18 cellular contexts compared by ENCODE assay signal in the genomic region with DNA sequence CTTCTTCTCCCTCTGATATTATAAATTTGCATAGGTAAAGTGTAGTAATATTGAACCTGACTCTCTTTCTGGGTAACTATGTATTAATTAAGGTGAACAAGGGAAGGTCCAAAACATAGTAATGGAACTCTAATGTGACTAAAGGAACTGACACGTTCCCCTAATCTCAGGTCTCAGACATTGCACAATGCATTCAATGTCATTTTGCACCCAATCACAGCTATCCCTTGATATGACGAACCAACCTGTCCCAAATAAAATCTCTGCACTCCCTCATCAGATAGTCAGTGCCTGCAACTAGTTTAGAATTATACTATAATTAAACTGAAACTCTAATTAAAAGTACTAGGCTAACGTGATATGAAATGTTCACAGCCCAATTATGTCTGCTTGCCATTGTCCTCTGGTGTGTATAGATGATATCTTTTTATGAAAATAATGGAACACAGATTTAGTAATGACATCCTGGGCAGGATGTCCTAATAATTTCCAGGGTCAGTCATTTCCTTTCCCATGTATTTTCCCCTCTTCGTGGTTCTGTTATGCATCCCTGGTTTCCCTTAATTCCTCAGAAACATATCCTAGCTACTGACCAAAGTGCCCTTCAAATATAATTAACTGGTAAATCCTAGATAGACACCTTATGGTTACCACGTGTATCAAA.
"Had no signal": no experiment of that assay in that cellular context is flagged by ENCODE, and none has a peak within 500 bp of the region (broad histone marks: within the 10 kb centered on the region; RNA-seq: fewer than 3 reads in every experiment).

No MANE protein-coding gene starts in this region.

- H3K27me3 Mint-ChIP-seq: central memory CD8-positive, alpha-beta T cell had no signal

- H3K9me3 Mint-ChIP-seq: central memory CD8-positive, alpha-beta T cell; naive thymus-derived CD4-positive, alpha-beta T cell had no signal

- H3K4me3 ChIP-seq: body of pancreas, lung, ovary, sigmoid colon, stomach, thoracic aorta, upper lobe of right lung had no signal

- H3K27me3 ChIP-seq: body of pancreas, ovary, sigmoid colon, stomach, upper lobe of right lung had no signal

- H3K4me1 Mint-ChIP-seq: activated CD4-positive, alpha-beta T cell treated with anti-CD3 and anti-CD28 coated beads, Interleukin-2, amount 10 ng/mL, durations not matched to agents 24 days and 14 days; central memory CD8-positive, alpha-beta T cell had no signal

- H3K4me3 Mint-ChIP-seq: activated CD4-positive, alpha-beta T cell treated with anti-CD3 and anti-CD28 coated beads, Interleukin-2, amount 10 ng/mL, durations not matched to agents 24 days and 14 days; activated CD8-positive, alpha-beta T cell treated with anti-CD3 and anti-CD28 coated beads, Interleukin-2, amount 10 ng/mL, durations not matched to agents 7 days and 5 days; activated T-cell treated with anti-CD3 and anti-CD28 coated beads, Interleukin-2, amount 50 U/mL, for 72 hours; central memory CD8-positive, alpha-beta T cell; naive thymus-derived CD4-positive, alpha-beta T cell; T-helper 17 cell had no signal

- ATAC-seq: activated CD8-positive, alpha-beta T cell treated with anti-CD3 and anti-CD28 coated beads, Interleukin-2, amount 10 ng/mL, durations not matched to agents 7 days and 5 days; activated naive CD4-positive, alpha-beta T cell treated with anti-CD3 and anti-CD28 coated beads, Interleukin-2, amount 50 U/mL, for 72 hours; activated T-cell treated with anti-CD3 and anti-CD28 coated beads, Interleukin-2, amount 50 U/mL, for 72 hours; body of pancreas; naive thymus-derived CD4-positive, alpha-beta T cell; T-helper 17 cell; upper lobe of right lung had no signal

- H3K27ac Mint-ChIP-seq: activated CD4-positive, alpha-beta T cell treated with anti-CD3 and anti-CD28 coated beads, Interleukin-2, amount 10 ng/mL, durations not matched to agents 24 days and 14 days; activated CD8-positive, alpha-beta T cell treated with anti-CD3 and anti-CD28 coated beads, Interleukin-2, amount 10 ng/mL, durations not matched to agents 7 days and 5 days; activated naive CD4-positive, alpha-beta T cell treated with anti-CD3 and anti-CD28 coated beads, Interleukin-2, amount 50 U/mL, for 72 hours; activated T-cell treated with anti-CD3 and anti-CD28 coated beads, Interleukin-2, amount 50 U/mL, for 72 hours; naive thymus-derived CD4-positive, alpha-beta T cell; T-helper 17 cell had no signal

- H3K27ac ChIP-seq: body of pancreas, ovary, sigmoid colon, stomach, thoracic aorta, upper lobe of right lung had no signal

- H3K9me3 ChIP-seq: body of pancreas, ovary, sigmoid colon, stomach, thoracic aorta, upper lobe of right lung had no signal

- H3K36me3 ChIP-seq: ovary, sigmoid colon, stomach, thoracic aorta, upper lobe of right lung had no signal

- H3K36me3 Mint-ChIP-seq: activated naive CD4-positive, alpha-beta T cell treated with anti-CD3 and anti-CD28 coated beads, Interleukin-2, amount 50 U/mL, for 72 hours; naive thymus-derived CD4-positive, alpha-beta T cell had no signal

- DNase-seq: activated CD4-positive, alpha-beta T cell treated with anti-CD3 and anti-CD28 coated beads, Interleukin-2, amount 10 ng/mL, durations not matched to agents 24 days and 14 days; activated CD8-positive, alpha-beta memory T cell treated with anti-CD3 and anti-CD28 coated beads, Interleukin-2, amount 50 U/mL, for 4 hours; activated CD8-positive, alpha-beta T cell treated with anti-CD3 and anti-CD28 coated beads, Interleukin-2, amount 10 ng/mL, durations not matched to agents 7 days and 5 days; activated gamma-delta T cell; activated T-cell treated with anti-CD3 and anti-CD28 coated beads, Interleukin-2, amount 50 U/mL, for 72 hours; body of pancreas; cortex of kidney; naive thymus-derived CD4-positive, alpha-beta T cell; ovary; sigmoid colon; stimulated activated CD4-positive, alpha-beta T cell treated with anti-CD3 and anti-CD28 coated beads, Interleukin-1b, Interleukin-23, amount 100 ng/mL, for 48 hours; stomach; T-helper 17 cell; upper lobe of right lung had no signal
